7 cellular contexts compared by ENCODE assay signal in genomic region chr9:113220467-113221002, GRCh38. TPM values are rescaled to one million over a fixed set of nuclear protein-coding genes. Genes with fewer than 3 reads are reported as not detected.
DNase-seq lines count a peak whose midpoint lies in the region; ATAC-seq and TF ChIP-seq lines count a peak whose summit lies in the region.

No MANE protein-coding gene starts in this region.

- peaks cover 15% of the 10 kb centered on the region for H3K4me1 Mint-ChIP-seq in GM23338

- H3K14ac ChIP-seq in neuronal stem cell (ENCODE audit: low read length), result no peak overlapping the region

- H3K36me3 Mint-ChIP-seq in GM23338 (ENCODE audit: low read depth), result no peaks in the 10 kb centered on the region; the same call in 2 of the 3 replicates

- TF ChIP-seq CTCF in GM23338 (conservative IDR thresholded peaks at IDR 0.05; ENCODE audit: low read depth in 2 of 2) (no peak), PC-3 (conservative IDR thresholded peaks at IDR 0.05; ENCODE audit: low read depth, low read length) (no peak)

- H3K23ac ChIP-seq in neuronal stem cell (ENCODE audit: low read depth, low read length, poor library complexity), result no peak overlapping the region

- no peaks in the 10 kb centered on the region for H3K9me3 Mint-ChIP-seq in GM23338

- peak overlapping the region; percentile 92 for H3K9ac ChIP-seq in PC-3 (ENCODE audit: low read length)
- H3K9ac ChIP-seq in endocrine pancreas (ENCODE audit: control insufficient read depth, insufficient read depth, low read length), result peak overlapping the region; percentile 97
- peak overlapping the region; percentile 94 for H3K9ac ChIP-seq in neuronal stem cell (ENCODE audit: low read depth, low read length, poor library complexity)

- H3K4me3 Mint-ChIP-seq in GM23338, result peak overlapping the region; percentile 98

- H3K9me2 ChIP-seq in GM23338 (ENCODE audit: insufficient read depth), result no peaks in the 10 kb centered on the region
- no peaks in the 10 kb centered on the region for H3K9me2 ChIP-seq in PC-3 (replicated peaks; ENCODE audit: low read length)

- BruUV-seq in PC-3 (replicated peaks; lab: Mats Ljungman, UMichigan), result TSS peak; percentile 54

- POLR2A ChIA-PET in PC-3 (lab: Charles Lee; ENCODE audit: unreplicated experiment), result interaction anchor here (0.6 kb wide), 1 partner anchor 219 kb away, joined by 3 read pairs; no protein-coding TSS in a partner anchor

- H2AK5ac ChIP-seq in neuronal stem cell (ENCODE audit: low read depth, low read length), result no peak overlapping the region

- H3F3A ChIP-seq in GM23338 (replicated peaks; ENCODE audit: low read depth), result no peaks in the 10 kb centered on the region
- no peaks in the 10 kb centered on the region for H3F3A ChIP-seq in PC-3 (ENCODE audit: low read length, unreplicated experiment)

- H3K79me2 ChIP-seq in GM23338 (replicated peaks; ENCODE audit: insufficient read depth) (peaks cover 55% of the 10 kb centered on the region), PC-3 (ENCODE audit: low read length) (peaks cover 77% of the 10 kb centered on the region)

- H4K91ac ChIP-seq in neuronal stem cell (ENCODE audit: low read depth, low read length, poor library complexity), result no peak overlapping the region

- H2AFZ ChIP-seq in GM23338 (peak overlapping the region; percentile 96; the same call in 1 of the 2 replicates), PC-3 (ENCODE audit: low read length) (peak overlapping the region; percentile 96), neuronal stem cell (ENCODE audit: low read length) (peak overlapping the region; percentile 94)

- DNase-seq in GM23338 (ENCODE audit: low spot score) (no peak), PC-3 (peak; percentile 3), neuronal stem cell (ENCODE audit: low spot score) (peak; percentile 0)

- intact Hi-C loops in PC-3 (cut with micrococcal nuclease), result loop anchor here (2.0 kb wide), 1 partner anchor 54 kb away; the partner anchor contains the start of genes CDC26 and PRPF4

- H3K27me3 Mint-ChIP-seq in GM23338 (ENCODE audit: insufficient read depth, low read depth, poor library complexity), result peaks cover 9% of the 10 kb centered on the region

- no peak overlapping the region for H2BK5ac ChIP-seq in neuronal stem cell (ENCODE audit: low read length)

- no peaks in the 10 kb centered on the region for H4K20me1 ChIP-seq in GM23338 (replicated peaks; ENCODE audit: insufficient read depth)
- H4K20me1 ChIP-seq in PC-3 (ENCODE audit: low read length), result no peaks in the 10 kb centered on the region

- ATAC-seq in GM23338 (no peak), PC-3 (no peak), GM21381 (IDR thresholded peaks at IDR 0.05; ENCODE audit: unreplicated experiment) (no peak), GM19397 (IDR thresholded peaks at IDR 0.05; ENCODE audit: unreplicated experiment) (no peak), HG02798 (IDR thresholded peaks at IDR 0.05; ENCODE audit: poor library complexity, unreplicated experiment) (no peak)

- CTCF ChIA-PET in PC-3 (lab: Charles Lee), result interaction anchor here (0.6 kb wide), 2 partner anchors 20 to 38 kb away, joined by 6 read pairs; no protein-coding TSS in a partner anchor

- WGBS in neuronal stem cell (ENCODE audit: extremely low coverage in 2 of 2, insufficient read length in 2 of 2, insufficient replicate concordance in 1 of 2), 2 donors, result no CpG with 5 or more reads among the region's 11 CpGs

- H3K4me3 ChIP-seq in GM23338 (peak overlapping the region; percentile 97), PC-3 (ENCODE audit: low read length) (peak overlapping the region; percentile 88), endocrine pancreas (ENCODE audit: control insufficient read depth, insufficient read depth, low read length) (peak overlapping the region; percentile 98), neuronal stem cell (ENCODE audit: low read length in 2 of 2) (peak overlapping the region; percentile 86 to 92)

- peak overlapping the region; percentile 95 for H3K27ac Mint-ChIP-seq in GM23338

- H3K18ac ChIP-seq in neuronal stem cell (ENCODE audit: low read length), result peak overlapping the region; percentile 93

- peaks cover 9% of the 10 kb centered on the region; the same call in 1 of the 2 replicates for H3K4me1 ChIP-seq in GM23338 (ENCODE audit: insufficient read depth)
- peaks cover 25% of the 10 kb centered on the region for H3K4me1 ChIP-seq in PC-3 (ENCODE audit: insufficient read depth, low read length)
- H3K4me1 ChIP-seq in endocrine pancreas (ENCODE audit: control insufficient read depth, insufficient read depth, low read length), result peaks cover 20% of the 10 kb centered on the region
- peaks cover 4 to 12% of the 10 kb centered on the region in 2 donors for H3K4me1 ChIP-seq in neuronal stem cell (ENCODE audit: control insufficient read depth in 2 of 2, insufficient read depth in 1 of 2, low read depth in 1 of 2, low read length in 2 of 2)

- H3K27ac ChIP-seq in GM23338 (ENCODE audit: low read depth) (peak overlapping the region; percentile 90), PC-3 (ENCODE audit: low read length) (peak overlapping the region; percentile 55), neuronal stem cell (replicated peaks; ENCODE audit: low read length) (peak overlapping the region; percentile 76)

- H2BK120ac ChIP-seq in neuronal stem cell (ENCODE audit: low read depth, low read length), result no peak overlapping the region

- no peak overlapping the region for H4K8ac ChIP-seq in neuronal stem cell (ENCODE audit: low read depth, low read length)

- H3K27me3 ChIP-seq in GM23338 (ENCODE audit: insufficient read depth) (no peaks in the 10 kb centered on the region), PC-3 (ENCODE audit: low read length) (no peaks in the 10 kb centered on the region), endocrine pancreas (ENCODE audit: control insufficient read depth, insufficient read depth, low read length) (no peaks in the 10 kb centered on the region), neuronal stem cell (ENCODE audit: control insufficient read depth in 3 of 3, insufficient read depth in 3 of 3, low read depth in 1 of 3, low read length in 3 of 3) (no peaks in the 10 kb centered on the region)

- H3K36me3 ChIP-seq in GM23338 (ENCODE audit: insufficient read depth) (no peaks in the 10 kb centered on the region), PC-3 (ENCODE audit: low read depth, low read length) (no peaks in the 10 kb centered on the region; the same call in 1 of the 2 replicates), endocrine pancreas (ENCODE audit: control insufficient read depth, insufficient read depth, low read length) (no peaks in the 10 kb centered on the region), neuronal stem cell (replicated peaks in 1 of 2; ENCODE audit: control insufficient read depth in 2 of 2, insufficient read depth in 2 of 2, low read length in 2 of 2) (peaks cover 0 to 13% of the 10 kb centered on the region in 2 donors)

- H3K4ac ChIP-seq in neuronal stem cell (ENCODE audit: low read length), result no peak overlapping the region

- H3K79me1 ChIP-seq in neuronal stem cell (ENCODE audit: low read depth, low read length), result peaks cover 3% of the 10 kb centered on the region

- no peaks in the 10 kb centered on the region for H3K9me3 ChIP-seq in PC-3 (ENCODE audit: low read length)
- no peaks in the 10 kb centered on the region for H3K9me3 ChIP-seq in endocrine pancreas (ENCODE audit: control insufficient read depth, low read length)
- H3K9me3 ChIP-seq in neuronal stem cell (replicated peaks in 1 of 2; ENCODE audit: control insufficient read depth in 2 of 2, insufficient read depth in 1 of 2, low read depth in 1 of 2, low read length in 2 of 2), result no peaks in the 10 kb centered on the region

- no peak overlapping the region for H2BK12ac ChIP-seq in neuronal stem cell (ENCODE audit: low read length)

- peak overlapping the region; percentile 99 for H3K4me2 ChIP-seq in GM23338
- H3K4me2 ChIP-seq in PC-3 (ENCODE audit: low read length), result peak overlapping the region; percentile 87
- H3K4me2 ChIP-seq in neuronal stem cell (ENCODE audit: insufficient read depth, low read length, poor library complexity, severe bottlenecking), result peak overlapping the region; percentile 59

- H2BK15ac ChIP-seq in neuronal stem cell (ENCODE audit: low read length), result no peak overlapping the region

RNA-seq across cellular contexts. Expression of gene FKBP15, which starts 0.5 kb away (rescaled TPM):
- total RNA-seq in GM23338 (2014; rRNA removed; shearing (Covaris generic)), result 14.9 and 15.2 TPM in 2 replicates
- polyA plus RNA-seq in GM23338 (2016; fragmentation: Nextera tagmentation; extraction: Ambion mirVana), result 7.6 and 7.9 TPM in 2 replicates
- 10.7 and 15.0 TPM in 2 replicates for total RNA-seq in PC-3 (2014; rRNA removed)
- polyA plus RNA-seq in neuronal stem cell (2013, experiment 1 of 2), result 6.9 TPM
- 6.9 TPM for polyA plus RNA-seq in neuronal stem cell (2013, experiment 2 of 2)

RNA-seq across cellular contexts. Expression of gene SLC31A1, which starts 0.8 kb away (rescaled TPM):
- total RNA-seq in GM23338 (2014; rRNA removed; shearing (Covaris generic)), result 32.1 and 33.3 TPM in 2 replicates
- polyA plus RNA-seq in GM23338 (2016; fragmentation: Nextera tagmentation; extraction: Ambion mirVana), result 14.5 and 15.0 TPM in 2 replicates
- total RNA-seq in PC-3 (2014; rRNA removed), result 9.2 and 9.7 TPM in 2 replicates
- polyA plus RNA-seq in neuronal stem cell (2013, experiment 1 of 2), result 21.3 TPM
- 21.4 TPM for polyA plus RNA-seq in neuronal stem cell (2013, experiment 2 of 2)

RNA-seq across cellular contexts. Expression of gene CDC26, which starts 54.8 kb away (rescaled TPM):
- total RNA-seq in GM23338 (2014; rRNA removed; shearing (Covaris generic)), result 34.9 and 45.1 TPM in 2 replicates
- polyA plus RNA-seq in GM23338 (2016; fragmentation: Nextera tagmentation; extraction: Ambion mirVana), result 85.0 and 112 TPM in 2 replicates
- 32.4 and 34.7 TPM in 2 replicates for total RNA-seq in PC-3 (2014; rRNA removed)
- 52.3 TPM for polyA plus RNA-seq in neuronal stem cell (2013, experiment 1 of 2)
- 50.0 TPM for polyA plus RNA-seq in neuronal stem cell (2013, experiment 2 of 2)

RNA-seq across cellular contexts. Expression of gene PRPF4, which starts 54.9 kb away (rescaled TPM):
- total RNA-seq in GM23338 (2014; rRNA removed; shearing (Covaris generic)), result 31.3 and 34.6 TPM in 2 replicates
- 18.7 and 19.2 TPM in 2 replicates for polyA plus RNA-seq in GM23338 (2016; fragmentation: Nextera tagmentation; extraction: Ambion mirVana)
- 27.4 and 32.1 TPM in 2 replicates for total RNA-seq in PC-3 (2014; rRNA removed)
- polyA plus RNA-seq in neuronal stem cell (2013, experiment 1 of 2), result 23.7 TPM
- 23.9 TPM for polyA plus RNA-seq in neuronal stem cell (2013, experiment 2 of 2)
